Comparison of ENCODE assay signal across 9 cellular contexts in the genomic region with DNA sequence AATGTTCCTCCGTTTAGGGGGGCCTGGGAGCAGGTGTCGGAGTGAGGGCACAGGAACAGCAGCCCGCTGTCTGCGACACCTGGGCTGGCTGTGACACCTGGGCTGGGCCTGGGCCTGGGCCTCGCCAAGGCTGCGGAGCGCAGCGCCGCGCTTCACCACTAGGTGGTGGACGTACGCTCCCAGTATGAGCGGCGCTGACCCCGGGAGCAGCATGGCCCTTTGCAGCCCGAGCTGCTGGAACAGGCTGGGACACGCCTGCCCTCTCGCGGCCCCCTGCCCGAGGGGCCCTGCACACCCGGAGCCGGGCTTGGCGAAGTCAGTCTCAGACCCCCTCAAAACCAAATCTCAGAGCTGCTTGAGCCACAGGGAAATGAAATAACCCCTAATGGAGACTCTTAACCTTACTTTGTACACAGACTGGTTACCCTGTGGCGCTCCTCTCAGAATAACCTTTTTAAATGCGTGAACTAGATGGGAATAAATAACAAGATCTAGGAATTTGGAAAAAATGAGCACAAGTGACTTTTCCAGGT. TPM values are rescaled to one million over a fixed set of nuclear protein-coding genes. Genes with fewer than 3 reads are reported as not detected.
DNase-seq lines count a peak whose midpoint lies in the region; ATAC-seq, FAIRE-seq and TF ChIP-seq lines count a peak whose summit lies in the region.
"Had no signal": no experiment of that assay in that cellular context is flagged by ENCODE, and none has a peak within 500 bp of the region (broad histone marks: within the 10 kb centered on the region; RNA-seq: fewer than 3 reads in every experiment).

No MANE protein-coding gene starts in this region.

- no peaks in the 10 kb centered on the region for H3K79me2 ChIP-seq in HepG2 (ENCODE audit: insufficient read depth, low read length)

- no peaks in the 10 kb centered on the region for H3K27me3 Mint-ChIP-seq in activated CD4-positive, alpha-beta T cell treated with anti-CD3 and anti-CD28 coated beads, Interleukin-2, amount 10 ng/mL, durations not matched to agents 7 days and 5 days
- H3K27me3 Mint-ChIP-seq: IgD-negative memory B cell had no signal

- H3K27ac ChIP-seq in colonic mucosa = no peak overlapping the region
- H3K27ac ChIP-seq in HepG2 (ENCODE audit: extremely low read length, insufficient read depth, low read length) = no peak overlapping the region

- no peaks in the 10 kb centered on the region for H3K27me3 ChIP-seq in colonic mucosa
- peaks cover 4 to 22% of the 10 kb centered on the region in 2 experiments; a peak in 3 of 5 replicates for H3K27me3 ChIP-seq in HepG2 (ENCODE audit: control insufficient read depth in 1 of 2, insufficient read depth in 2 of 2, low read length in 2 of 2)

- H3K4me1 ChIP-seq in colonic mucosa (no peaks in the 10 kb centered on the region), HepG2 (ENCODE audit: insufficient read depth, low read length) (peaks cover 14% of the 10 kb centered on the region)

- H3K36me3 ChIP-seq in colonic mucosa = no peaks in the 10 kb centered on the region
- no peaks in the 10 kb centered on the region for H3K36me3 ChIP-seq in HepG2 (replicated peaks in 1 of 2; ENCODE audit: control insufficient read depth in 1 of 2, insufficient read depth in 2 of 2, low read length in 2 of 2)

- peak overlapping the region; percentile 65 for H3K4me2 ChIP-seq in HepG2 (ENCODE audit: low read depth, low read length)

- H3K9ac ChIP-seq in colonic mucosa (ENCODE audit: low read depth in 2 of 2, low read length in 2 of 2) (peak overlapping the region in 1 of 2 donors; percentile 19), HepG2 (ENCODE audit: insufficient read depth, low read depth, low read length) (peak overlapping the region; percentile 23; the same call in 1 of the 2 replicates)

- no peaks in the 10 kb centered on the region for H3K36me3 Mint-ChIP-seq in activated CD4-positive, alpha-beta T cell treated with anti-CD3 and anti-CD28 coated beads, Interleukin-2, amount 10 ng/mL, durations not matched to agents 7 days and 5 days (ENCODE audit: low read depth)
- H3K36me3 Mint-ChIP-seq: IgD-negative memory B cell had no signal

- H3K9me3 ChIP-seq in colonic mucosa (no peaks in the 10 kb centered on the region), HepG2 (ENCODE audit: low read length) (no peaks in the 10 kb centered on the region)

- no peak for TF ChIP-seq EP300 in HepG2 (IDR thresholded peaks at IDR 0.05; ENCODE audit: low read depth in 2 of 2, low read length in 2 of 2)
- TF ChIP-seq EP300 in HepG2 (CRISPR knock-in tag; IDR thresholded peaks at IDR 0.05; ENCODE audit: borderline replicate concordance) = peak; percentile 29; the same call in 1 of the 2 replicates

- no peak overlapping the region for H3K4me3 Mint-ChIP-seq in activated CD4-positive, alpha-beta T cell treated with anti-CD3 and anti-CD28 coated beads, Interleukin-2, amount 10 ng/mL, durations not matched to agents 7 days and 5 days
- H3K4me3 Mint-ChIP-seq: IgD-negative memory B cell had no signal

- intact Hi-C loops in colonic mucosa (cut with DNase I) = loop anchor here (5.0 kb wide), 2 partner anchors 49 to 106 kb away; no protein-coding TSS in a partner anchor
- intact Hi-C loops in HepG2 (cut with micrococcal nuclease; ENCODE audit: unreplicated experiment) = loop anchor here (1.0 kb wide), 3 partner anchors 39 to 104 kb away; a partner anchor contains a TSS

- H3K4me3 ChIP-seq in colonic mucosa (no peak overlapping the region), HepG2 (replicated peaks in 1 of 3; ENCODE audit: insufficient read depth in 1 of 3, low read depth in 2 of 3, low read length in 3 of 3) (peak overlapping the region in 1 of 3 experiments; percentile 34; a peak in 1 of 6 replicates)

- peak; percentile 99 for ATAC-seq in GM19025 (IDR thresholded peaks at IDR 0.05; ENCODE audit: low read depth, unreplicated experiment)
- peak; percentile 99 for ATAC-seq in HG03139 (IDR thresholded peaks at IDR 0.05; ENCODE audit: unreplicated experiment)
- ATAC-seq in HepG2 = peak; percentile 99

- H2AFZ ChIP-seq in HepG2 (ENCODE audit: low read length) = peak overlapping the region; percentile 50

- no TSS peak for BruUV-seq in HepG2 (replicated peaks; lab: Mats Ljungman, UMichigan)

- POLR2A ChIA-PET in activated CD4-positive, alpha-beta T cell treated with anti-CD3 and anti-CD28 coated beads, Interleukin-2, amount 10 ng/mL, durations not matched to agents 7 days and 5 days (lab: Charles Lee) = no interaction called here
- POLR2A ChIA-PET in HepG2 (lab: Yijun Ruan, JAX) = interaction anchor here (0.9 kb wide), 1 partner anchor 49 kb away, joined by 3 read pairs; no protein-coding TSS in a partner anchor

- H3K27ac Mint-ChIP-seq in activated CD4-positive, alpha-beta T cell treated with anti-CD3 and anti-CD28 coated beads, Interleukin-2, amount 10 ng/mL, durations not matched to agents 7 days and 5 days = no peak overlapping the region
- H3K27ac Mint-ChIP-seq: IgD-negative memory B cell had no signal

- DNase-seq in Ammon's horn (ENCODE audit: low spot score) (peak; percentile 80), NCI-H510A treated with DMSO at 0.1 percent for 48 hours (lab: John Stamatoyannopoulos, UW) (peak; percentile 60), colonic mucosa (peak; percentile 85), HepG2 (ENCODE audit: low spot score) (peak; percentile 81)
- peak; percentile 74 for DNase-seq in activated CD4-positive, alpha-beta T cell treated with anti-CD3 and anti-CD28 coated beads, Interleukin-2, amount 10 ng/mL, durations not matched to agents 7 days and 5 days
- DNase-seq in stimulated activated CD4-positive, alpha-beta T cell treated with anti-CD3 and anti-CD28 coated beads, Interleukin-4, amount 100 ng/mL, for 4 hours = peak; percentile 58 to 75

- in situ Hi-C loops in HepG2 (cut with HindIII; ENCODE audit: extremely low pct_ligation_motif_present, low pct_unique_long_range_greater_than_20kb) = loop anchor here (10.0 kb wide), 1 partner anchor 108 kb away; a partner anchor contains a TSS

- no peaks in the 10 kb centered on the region for H4K20me1 ChIP-seq in HepG2 (ENCODE audit: insufficient read depth, low read length)

- FAIRE-seq in HepG2 (lab: Jason Lieb, UNC) = peak; percentile 68

- CTCF ChIA-PET in activated CD4-positive, alpha-beta T cell treated with anti-CD3 and anti-CD28 coated beads, Interleukin-2, amount 10 ng/mL, durations not matched to agents 7 days and 5 days (lab: Charles Lee) = interaction anchor here (0.6 to 2.2 kb wide), 5 partner anchors 9 to 386 kb away, joined by 3 to 9 read pairs (median 4); no protein-coding TSS in a partner anchor
- CTCF ChIA-PET in HepG2 (lab: Yijun Ruan, JAX; ENCODE audit: low intra/inter-chr PET ratio, low total read pairs) = interaction anchor here (0.6 to 2.5 kb wide), 5 partner anchors 39 to 104 kb away, joined by 3 to 36 read pairs (median 6); a partner anchor contains a TSS

- H3K4me1 Mint-ChIP-seq in activated CD4-positive, alpha-beta T cell treated with anti-CD3 and anti-CD28 coated beads, Interleukin-2, amount 10 ng/mL, durations not matched to agents 7 days and 5 days = no peaks in the 10 kb centered on the region

- no peak for TF ChIP-seq POLR2A in HepG2 (IDR thresholded peaks at IDR 0.05; ENCODE audit: insufficient read depth in 1 of 2, low read depth in 2 of 2, low read length in 2 of 2)

- 10% methylated on average over 12 of the region's 25 CpGs for WGBS in HepG2 (ENCODE audit: low lambda C conversion rate)

- peak; percentile 100 for TF ChIP-seq RAD21 in HepG2 (CRISPR knock-in tag; IDR thresholded peaks at IDR 0.05)

- TF ChIP-seq CTCF in colonic mucosa (IDR thresholded peaks at IDR 0.05) = peak; percentile 99
- TF ChIP-seq CTCF in HepG2 (CRISPR knock-in tag; IDR thresholded peaks at IDR 0.05) = peak; percentile 100

- H3K9me3 Mint-ChIP-seq in activated CD4-positive, alpha-beta T cell treated with anti-CD3 and anti-CD28 coated beads, Interleukin-2, amount 10 ng/mL, durations not matched to agents 7 days and 5 days = peaks cover 2% of the 10 kb centered on the region

TF ChIP-seq in HepG2, 621 proteins besides CTCF, POLR2A, EP300 and RAD21 (continues in another document):
- TF ChIP-seq RORA (CRISPR knock-in tag; IDR thresholded peaks at IDR 0.05) (no peak), POLR2AphosphoS2 (IDR thresholded peaks at IDR 0.05; ENCODE audit: low read depth, low read length) (no peak), CHCHD3 (CRISPR knock-in tag; IDR thresholded peaks at IDR 0.05) (no peak), ZNF121 (CRISPR knock-in tag; IDR thresholded peaks at IDR 0.05) (peak; percentile 76; the same call in 1 of the 2 replicates)
- TF ChIP-seq, protein P1, sequence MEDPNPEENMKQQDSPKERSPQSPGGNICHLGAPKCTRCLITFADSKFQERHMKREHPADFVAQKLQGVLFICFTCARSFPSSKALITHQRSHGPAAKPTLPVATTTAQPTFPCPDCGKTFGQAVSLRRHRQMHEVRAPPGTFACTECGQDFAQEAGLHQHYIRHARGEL (CRISPR knock-in tag; IDR thresholded peaks at IDR 0.05) = no peak

RNA-seq across cellular contexts. Expression of a gene that starts 38.6 kb away (rescaled TPM):
- under 1 TPM in 1 of 2 experiments, not detected in 1; 0.21 TPM for total RNA-seq in activated CD4-positive, alpha-beta T cell treated with anti-CD3 and anti-CD28 coated beads, Interleukin-2, amount 10 ng/mL, durations not matched to agents 7 days and 5 days
- 10 to 100 TPM; 51.0 to 75.7 TPM for total RNA-seq in colonic mucosa
- not detected in 2 replicates for total RNA-seq in HepG2 (2016; rRNA removed; fragmentation: Illumina TruSeq; extraction: Trizol)
- total RNA-seq in HepG2 (2016; cell fraction: cytosol; rRNA removed; fragmentation: Illumina TruSeq; extraction: Trizol; ENCODE audit: low read depth) = not detected in 2 replicates
- not detected in 2 replicates for total RNA-seq in HepG2 (2016; cell fraction: insoluble cytoplasmic fraction; rRNA removed; fragmentation: Illumina TruSeq; extraction: Trizol)
- not detected in 2 replicates for total RNA-seq in HepG2 (2016; cell fraction: membrane; rRNA removed; fragmentation: Illumina TruSeq; extraction: Trizol)
- total RNA-seq in HepG2 (2016; cell fraction: nucleus; rRNA removed; fragmentation: Illumina TruSeq; extraction: Trizol) = not detected in 2 replicates
- polyA plus RNA-seq in HepG2 (2011; rRNA removed) = 0.09 and 0.20 TPM in 2 replicates
- polyA plus RNA-seq in HepG2 (2011; cell fraction: cytosol; rRNA removed) = 0.03 TPM in 1 of 2 replicates, not detected in the other
- 0.05 TPM in 1 of 2 replicates, not detected in the other for polyA plus RNA-seq in HepG2 (2011; cell fraction: nucleus; rRNA removed)
- polyA plus RNA-seq in HepG2 (2012) = 0.07 TPM in 1 of 2 replicates, not detected in the other
- polyA plus RNA-seq in HepG2 (2016; cell fraction: cytosol; fragmentation: Illumina TruSeq; extraction: Trizol; ENCODE audit: low read depth) = not detected in 2 replicates
- polyA plus RNA-seq in HepG2 (2016; cell fraction: insoluble cytoplasmic fraction; fragmentation: Illumina TruSeq; extraction: Trizol; ENCODE audit: low read depth) = 0.11 TPM in 1 of 2 replicates, not detected in the other
- not detected in 2 replicates for polyA plus RNA-seq in HepG2 (2016; cell fraction: membrane; fragmentation: Illumina TruSeq; extraction: Trizol; ENCODE audit: low read depth)
- polyA plus RNA-seq in HepG2 (2016; cell fraction: nucleus; fragmentation: Illumina TruSeq; extraction: Trizol; ENCODE audit: insufficient read depth, low read depth) = 0.38 TPM in 1 of 2 replicates, not detected in the other
- 42.8 TPM in 1 of 2 replicates, not detected in the other for polyA minus RNA-seq in HepG2 (2011; rRNA and poly(A)+ RNA removed; ENCODE audit: low replicate concordance)
- 0.35 TPM in 1 of 2 replicates, not detected in the other for polyA minus RNA-seq in HepG2 (2011; cell fraction: cytosol; rRNA and poly(A)+ RNA removed)
- not detected in 2 replicates for polyA minus RNA-seq in HepG2 (2011; cell fraction: nucleus; rRNA and poly(A)+ RNA removed)

Comparison
In these comparisons a context has a peak if more than half of its experiments do, and no peak if none do; other contexts are left out.
1. RNA of a gene that starts 38.6 kb away (total RNA-seq): 51.0 to 75.7 TPM in colonic mucosa; not detected in HepG2 and 0.21 TPM in activated CD4-positive, alpha-beta T cell treated with anti-CD3 and anti-CD28 coated beads, Interleukin-2, amount 10 ng/mL, durations not matched to agents 7 days and 5 days; every median in the first group is over 10 times any median in the second.
2. Peak in every context shown above with its lines, with median percentiles within 50 percentile points of each other: DNase-seq and ATAC-seq.